ENCODE assay signal across 13 cellular contexts in genomic region chr10:114648368-114648767, GRCh38. TPM values are rescaled to one million over a fixed set of nuclear protein-coding genes. Genes with fewer than 3 reads are reported as not detected.
A peak's percentile ranks its signal among the peaks of the same experiment; 100 is the strongest.
DNase-seq lines count a peak whose midpoint lies in the region; ATAC-seq, FAIRE-seq and TF ChIP-seq lines count a peak whose summit lies in the region.
"Had no signal": no experiment of that assay in that cellular context is flagged by ENCODE, and none has a peak within 500 bp of the region (broad histone marks: within the 10 kb centered on the region; RNA-seq: fewer than 3 reads in every experiment).

No MANE protein-coding gene starts in this region.

- H4K91ac ChIP-seq in trophoblast cell (ENCODE audit: low read depth, low read length) = no peak overlapping the region

- no peak for TF ChIP-seq CTCF in Panc1 (IDR thresholded peaks at IDR 0.05)

- H3K4ac ChIP-seq in trophoblast cell (ENCODE audit: low read depth, low read length) = no peak overlapping the region

- in situ Hi-C loops in Panc1 (cut with HindIII; ENCODE audit: low pct_unique_long_range_greater_than_20kb, low sequenced_read_pairs) = no loop called here

- ATAC-seq in Panc1 = peak; percentile 76
- peak; percentile 26 for ATAC-seq in esophagus mucosa
- no peak for ATAC-seq in HG02759 (IDR thresholded peaks at IDR 0.05; ENCODE audit: unreplicated experiment)
- no peak for ATAC-seq in HG02623 (IDR thresholded peaks at IDR 0.05; ENCODE audit: unreplicated experiment)
- ATAC-seq: activated T-cell treated with anti-CD3 and anti-CD28 coated beads, Interleukin-2, amount 50 U/mL, for 72 hours had no signal

- H2AFZ ChIP-seq in trophoblast cell (ENCODE audit: insufficient read depth, low read length, poor library complexity) = no peak overlapping the region

- H4K12ac ChIP-seq in trophoblast cell (ENCODE audit: low read depth, low read length) = no peak overlapping the region

- no peaks in the 10 kb centered on the region for H3K79me1 ChIP-seq in trophoblast cell (ENCODE audit: low read length)

- no CpG with 5 or more reads among the region's 8 CpGs for WGBS in trophoblast cell (ENCODE audit: extremely low coverage, insufficient coverage, insufficient read length)

- DNase-seq in ELR (ENCODE audit: low read depth) (peak; percentile 67), Panc1 (ENCODE audit: low read depth, low spot score) (no peak), trophoblast cell (peak; percentile 87 to 97), GM12891 (ENCODE audit: insufficient read length, low spot score) (no peak), retina (no peak)
- DNase-seq: activated T-cell treated with anti-CD3 and anti-CD28 coated beads, Interleukin-2, amount 50 U/mL, for 72 hours; naive B cell; Peyer's patch; stimulated activated naive CD4-positive, alpha-beta T cell; WERI-Rb-1 had no signal

- no peaks in the 10 kb centered on the region for H3K9me3 ChIP-seq in Panc1 (ENCODE audit: control insufficient read depth, insufficient read depth, low read depth, low read length)
- no peaks in the 10 kb centered on the region for H3K9me3 ChIP-seq in trophoblast cell (ENCODE audit: insufficient read depth, low read depth, low read length)
- H3K9me3 ChIP-seq: Peyer's patch had no signal

- H3K27ac ChIP-seq in Panc1 (ENCODE audit: low read length) (peak overlapping the region; percentile 100), trophoblast cell (ENCODE audit: low read depth, low read length) (no peak overlapping the region)
- H3K27ac ChIP-seq: Peyer's patch had no signal

- H3K4me2 ChIP-seq in trophoblast cell (ENCODE audit: low read length) = no peak overlapping the region

- BruUV-seq in Panc1 (replicated peaks; lab: Mats Ljungman, UMichigan) = no TSS peak

- H3K4me1 ChIP-seq in Panc1 (ENCODE audit: control insufficient read depth, insufficient read depth, low read length) = peaks cover 89% of the 10 kb centered on the region
- peaks cover 0 to 2% of the 10 kb centered on the region in 2 experiments for H3K4me1 ChIP-seq in trophoblast cell (ENCODE audit: control insufficient read depth in 1 of 2, insufficient read depth in 2 of 2, low read length in 2 of 2)

- no peak overlapping the region for H2BK5ac ChIP-seq in trophoblast cell (ENCODE audit: low read depth, low read length, poor library complexity)

- H3K23ac ChIP-seq in trophoblast cell (ENCODE audit: low read length) = no peak overlapping the region

- no peak for FAIRE-seq in GM12891 (lab: Jason Lieb, UNC)

- H3K27me3 ChIP-seq in Panc1 (ENCODE audit: control insufficient read depth, insufficient read depth, low read length) (no peaks in the 10 kb centered on the region), trophoblast cell (ENCODE audit: insufficient read depth, low read length) (no peaks in the 10 kb centered on the region)
- H3K27me3 ChIP-seq: Peyer's patch had no signal

- no peak overlapping the region for H2BK120ac ChIP-seq in trophoblast cell (ENCODE audit: insufficient read depth, low read length, poor library complexity)

- H3K18ac ChIP-seq in trophoblast cell (ENCODE audit: low read length) = no peak overlapping the region

- H2BK12ac ChIP-seq in trophoblast cell (ENCODE audit: low read length) = no peak overlapping the region

- H3K36me3 ChIP-seq in Panc1 (ENCODE audit: control insufficient read depth, insufficient read depth, low read length) = no peaks in the 10 kb centered on the region
- no peaks in the 10 kb centered on the region for H3K36me3 ChIP-seq in trophoblast cell (ENCODE audit: control insufficient read depth in 1 of 2, insufficient read depth in 2 of 2, low read length in 2 of 2)
- H3K36me3 ChIP-seq: Peyer's patch, WERI-Rb-1 had no signal

- TF ChIP-seq POLR2A in GM12891 (IDR thresholded peaks at IDR 0.05; ENCODE audit: low read depth, low read length) = no peak

- no peaks in the 10 kb centered on the region for H3K79me2 ChIP-seq in trophoblast cell (ENCODE audit: control insufficient read depth, insufficient read depth, low read length, poor library complexity)

- no peak overlapping the region for H3K14ac ChIP-seq in trophoblast cell (ENCODE audit: low read length)

- no peak overlapping the region for H4K8ac ChIP-seq in trophoblast cell (ENCODE audit: low read depth, low read length)

- POLR2A ChIA-PET in Panc1 (lab: Charles Lee) = interaction anchor here (1.9 to 2.7 kb wide), 2 partner anchors 13 to 16 kb away, joined by 6 to 17 read pairs; no protein-coding TSS in a partner anchor

- no peak overlapping the region for H3K9ac ChIP-seq in trophoblast cell (ENCODE audit: low read length)

- intact Hi-C loops in Panc1 (cut with micrococcal nuclease; ENCODE audit: unreplicated experiment) = no loop called here

- H2AK5ac ChIP-seq in trophoblast cell (ENCODE audit: low read length) = no peak overlapping the region

- CTCF ChIA-PET in Panc1 (lab: Charles Lee) = no interaction called here

- H3K4me3 ChIP-seq in Panc1 (ENCODE audit: low read depth in 2 of 2, low read length in 2 of 2) = peak overlapping the region in 1 of 2 experiments; percentile 39; a peak in 2 of 4 replicates
- H3K4me3 ChIP-seq in trophoblast cell (ENCODE audit: low read depth, low read length) = no peak overlapping the region
- H3K4me3 ChIP-seq: Peyer's patch had no signal

TF ChIP-seq in GM12891, 5 proteins besides CTCF, POLR2A, EP300 and RAD21:
- no peak for TF ChIP-seq TAF1 (IDR thresholded peaks at IDR 0.05; ENCODE audit: low read depth, low read length)
- TF ChIP-seq POLR2AphosphoS5 (IDR thresholded peaks at IDR 0.05; ENCODE audit: low read depth, low read length) = no peak
- TF ChIP-seq POU2F2 (IDR thresholded peaks at IDR 0.05; ENCODE audit: low read depth, low read length) = no peak
- TF ChIP-seq PAX5 (IDR thresholded peaks at IDR 0.05; ENCODE audit: insufficient read depth, low read length, severe bottlenecking) = no peak
- no peak for TF ChIP-seq SPI1 (IDR thresholded peaks at IDR 0.05; ENCODE audit: low read depth, low read length)

RNA-seq across cellular contexts. Expression of gene ABLIM1, which starts 9.7 kb away (rescaled TPM):
- 274 TPM for total RNA-seq in Panc1 (2021; ENCODE audit: unreplicated experiment)
- 97.4 TPM for polyA plus RNA-seq in Panc1 (2012; ENCODE audit: insufficient read length)
- 304 TPM for total RNA-seq in esophagus mucosa
- polyA plus RNA-seq in trophoblast cell (2013) = 12.7 and 12.9 TPM in 2 replicates
- 19.1 TPM for polyA plus RNA-seq in GM12891 (2012; ENCODE audit: low read depth, missing spikeins)

Comparison
In these comparisons a context has a peak if more than half of its experiments do, and no peak if none do; other contexts are left out.
1. DNase-seq: peak in ELR (single experiment) and trophoblast cell (2 of 2); none in Panc1 (single experiment), GM12891 (single experiment) and retina (single experiment).
2. ATAC-seq: peak in Panc1 (single experiment) and esophagus mucosa (single experiment); none in HG02759 (single experiment) and HG02623 (single experiment).